In the genomic region with DNA sequence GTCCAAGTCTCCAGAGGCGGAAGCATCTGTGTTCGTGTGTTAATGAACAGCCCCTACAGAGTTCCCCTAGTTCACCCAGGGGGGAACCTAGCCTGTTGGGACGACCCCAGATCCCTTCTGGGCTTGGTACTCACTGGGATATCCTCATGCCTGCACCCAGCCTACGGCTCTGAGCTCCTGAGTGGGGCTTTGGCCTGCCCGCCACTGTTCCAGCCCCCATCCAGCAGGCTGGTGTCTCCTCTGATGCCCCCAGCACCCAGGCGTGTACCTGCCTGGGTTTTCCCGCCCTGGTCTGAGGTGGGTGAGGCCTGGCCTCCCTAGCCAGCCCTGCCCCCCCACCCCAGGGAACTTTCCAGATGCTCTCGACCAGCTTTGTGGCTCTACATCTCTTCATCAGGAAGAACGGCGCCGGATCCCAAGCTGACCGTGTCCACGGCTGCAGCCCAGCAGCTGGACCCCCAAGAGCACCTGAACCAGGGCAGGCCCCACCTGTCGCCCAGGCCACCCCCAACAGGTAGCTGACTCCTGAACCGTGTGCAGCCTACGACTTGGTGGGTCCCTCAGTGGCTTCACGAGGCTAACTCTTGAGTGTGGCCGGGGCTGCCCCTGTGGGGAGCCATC, we compare ENCODE assay signal across 4 cellular contexts.
A peak's percentile ranks its signal among the peaks of the same experiment; 100 is the strongest.
TF ChIP-seq lines count a peak whose summit lies in the region.

No MANE protein-coding gene starts in this region.

TF ChIP-seq in SK-N-SH, 30 proteins besides CTCF, POLR2A, EP300 and RAD21:
- TF ChIP-seq TCF12 (IDR thresholded peaks at IDR 0.05) = no peak
- TF ChIP-seq SIN3A (IDR thresholded peaks at IDR 0.05; ENCODE audit: borderline replicate concordance, low read depth, low read length) = peak; percentile 27; the same call in 1 of the 2 replicates
- no peak for TF ChIP-seq FOXM1 (IDR thresholded peaks at IDR 0.05; ENCODE audit: low read depth)

TF ChIP-seq in SK-N-SH treated with all-trans-retinoic acid at 6 μM for 48 hours, 23 proteins besides CTCF, POLR2A, EP300 and RAD21:
- TF ChIP-seq ESRRG (CRISPR knock-in tag; IDR thresholded peaks at IDR 0.05) (no peak), SNAI2 (CRISPR knock-in tag; IDR thresholded peaks at IDR 0.05) (no peak), ZNF70 (CRISPR knock-in tag; IDR thresholded peaks at IDR 0.05) (no peak), ZNF8 (CRISPR knock-in tag; IDR thresholded peaks at IDR 0.05) (no peak), PPARA (CRISPR knock-in tag; IDR thresholded peaks at IDR 0.05; ENCODE audit: borderline replicate concordance) (no peak), ISL1 (CRISPR knock-in tag; IDR thresholded peaks at IDR 0.05) (no peak), TOX (CRISPR knock-in tag; IDR thresholded peaks at IDR 0.05; ENCODE audit: borderline replicate concordance) (no peak), OSR1 (CRISPR knock-in tag; IDR thresholded peaks at IDR 0.05) (no peak), TCF4 (CRISPR knock-in tag; IDR thresholded peaks at IDR 0.05; ENCODE audit: borderline replicate concordance) (no peak), TSHZ2 (CRISPR knock-in tag; IDR thresholded peaks at IDR 0.05) (no peak)
- TF ChIP-seq, protein P1, sequence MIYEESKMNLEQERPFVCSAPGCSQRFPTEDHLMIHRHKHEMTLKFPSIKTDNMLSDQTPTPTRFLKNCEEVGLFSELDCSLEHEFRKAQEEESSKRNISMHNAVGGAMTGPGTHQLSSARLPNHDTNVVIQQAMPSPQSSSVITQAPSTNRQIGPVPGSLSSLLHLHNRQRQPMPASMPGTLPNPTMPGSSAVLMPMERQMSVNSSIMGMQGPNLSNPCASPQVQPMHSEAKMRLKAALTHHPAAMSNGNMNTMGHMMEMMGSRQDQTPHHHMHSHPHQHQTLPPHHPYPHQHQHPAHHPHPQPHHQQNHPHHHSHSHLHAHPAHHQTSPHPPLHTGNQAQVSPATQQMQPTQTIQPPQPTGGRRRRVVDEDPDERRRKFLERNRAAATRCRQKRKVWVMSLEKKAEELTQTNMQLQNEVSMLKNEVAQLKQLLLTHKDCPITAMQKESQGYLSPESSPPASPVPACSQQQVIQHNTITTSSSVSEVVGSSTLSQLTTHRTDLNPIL (CRISPR knock-in tag; IDR thresholded peaks at IDR 0.05; ENCODE audit: low read depth) = no peak
- TF ChIP-seq, protein P2, sequence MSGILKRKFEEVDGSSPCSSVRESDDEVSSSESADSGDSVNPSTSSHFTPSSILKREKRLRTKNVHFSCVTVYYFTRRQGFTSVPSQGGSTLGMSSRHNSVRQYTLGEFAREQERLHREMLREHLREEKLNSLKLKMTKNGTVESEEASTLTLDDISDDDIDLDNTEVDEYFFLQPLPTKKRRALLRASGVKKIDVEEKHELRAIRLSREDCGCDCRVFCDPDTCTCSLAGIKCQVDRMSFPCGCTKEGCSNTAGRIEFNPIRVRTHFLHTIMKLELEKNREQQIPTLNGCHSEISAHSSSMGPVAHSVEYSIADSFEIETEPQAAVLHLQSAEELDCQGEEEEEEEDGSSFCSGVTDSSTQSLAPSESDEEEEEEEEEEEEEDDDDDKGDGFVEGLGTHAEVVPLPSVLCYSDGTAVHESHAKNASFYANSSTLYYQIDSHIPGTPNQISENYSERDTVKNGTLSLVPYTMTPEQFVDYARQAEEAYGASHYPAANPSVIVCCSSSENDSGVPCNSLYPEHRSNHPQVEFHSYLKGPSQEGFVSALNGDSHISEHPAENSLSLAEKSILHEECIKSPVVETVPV (CRISPR knock-in tag; IDR thresholded peaks at IDR 0.05) = no peak
TF ChIP-seq in SK-N-SH treated with all-trans-retinoic acid at 6 μM for 48 hours: peak in this region for 0.

TF ChIP-seq in IMR-90, 13 proteins besides CTCF, POLR2A, EP300 and RAD21:
- no peak for TF ChIP-seq RCOR1 (IDR thresholded peaks at IDR 0.05; ENCODE audit: insufficient replicate concordance, low read length)

TF ChIP-seq in K562, 482 proteins besides CTCF, POLR2A, EP300 and RAD21:
- TF ChIP-seq FOXK2 (conservative IDR thresholded peaks at IDR 0.05 in 1 of 2, IDR thresholded peaks at IDR 0.05 in 1 of 2; ENCODE audit: low read depth in 2 of 2) (no peak), ETV1 (tag; conservative IDR thresholded peaks at IDR 0.05; ENCODE audit: low read depth) (no peak), HDAC8 (tag; IDR thresholded peaks at IDR 0.05) (no peak), KDM5B (IDR thresholded peaks at IDR 0.05; ENCODE audit: insufficient replicate concordance, low read depth, low read length) (no peak), CBX8 (IDR thresholded peaks at IDR 0.05; ENCODE audit: borderline replicate concordance, extremely low read depth, low read depth, low read length, poor library complexity, severe bottlenecking) (no peak), XRCC4 (IDR thresholded peaks at IDR 0.05; ENCODE audit: extremely low read depth, insufficient read depth, insufficient read length) (no peak), RBM22 (IDR thresholded peaks at IDR 0.05; ENCODE audit: low read depth, low read length, poor library complexity, severe bottlenecking) (peak; percentile 43), ETS1 (conservative IDR thresholded peaks at IDR 0.05; ENCODE audit: control insufficient read depth, low read depth, low read length) (0 out of 2 replicates have a peak, but pooled peaks have one; percentile 12), TBL1XR1 (IDR thresholded peaks at IDR 0.05; ENCODE audit: low read length in 2 of 2) (no peak), PCBP1 (IDR thresholded peaks at IDR 0.05; ENCODE audit: low read depth, low read length, poor library complexity, severe bottlenecking) (peak; percentile 6)
- TF ChIP-seq, protein P3, sequence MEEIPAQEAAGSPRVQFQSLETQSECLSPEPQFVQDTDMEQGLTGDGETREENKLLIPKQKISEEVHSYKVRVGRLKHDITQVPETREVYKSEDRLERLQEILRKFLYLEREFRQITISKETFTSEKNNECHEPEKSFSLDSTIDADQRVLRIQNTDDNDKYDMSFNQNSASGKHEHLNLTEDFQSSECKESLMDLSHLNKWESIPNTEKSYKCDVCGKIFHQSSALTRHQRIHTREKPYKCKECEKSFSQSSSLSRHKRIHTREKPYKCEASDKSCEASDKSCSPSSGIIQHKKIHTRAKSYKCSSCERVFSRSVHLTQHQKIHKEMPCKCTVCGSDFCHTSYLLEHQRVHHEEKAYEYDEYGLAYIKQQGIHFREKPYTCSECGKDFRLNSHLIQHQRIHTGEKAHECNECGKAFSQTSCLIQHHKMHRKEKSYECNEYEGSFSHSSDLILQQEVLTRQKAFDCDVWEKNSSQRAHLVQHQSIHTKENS (CRISPR knock-in tag; IDR thresholded peaks at IDR 0.05) = no peak
- TF ChIP-seq, protein P4, sequence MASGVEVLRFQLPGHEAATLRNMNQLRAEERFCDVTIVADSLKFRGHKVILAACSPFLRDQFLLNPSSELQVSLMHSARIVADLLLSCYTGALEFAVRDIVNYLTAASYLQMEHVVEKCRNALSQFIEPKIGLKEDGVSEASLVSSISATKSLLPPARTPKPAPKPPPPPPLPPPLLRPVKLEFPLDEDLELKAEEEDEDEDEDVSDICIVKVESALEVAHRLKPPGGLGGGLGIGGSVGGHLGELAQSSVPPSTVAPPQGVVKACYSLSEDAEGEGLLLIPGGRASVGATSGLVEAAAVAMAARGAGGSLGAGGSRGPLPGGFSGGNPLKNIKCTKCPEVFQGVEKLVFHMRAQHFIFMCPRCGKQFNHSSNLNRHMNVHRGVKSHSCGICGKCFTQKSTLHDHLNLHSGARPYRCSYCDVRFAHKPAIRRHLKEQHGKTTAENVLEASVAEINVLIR (CRISPR knock-in tag; IDR thresholded peaks at IDR 0.05) = no peak
TF ChIP-seq in K562: peak in this region for 3.
